Comparison of ENCODE assay signal across 9 cellular contexts in genomic region chr22:23315341-23315917, GRCh38.
DNase-seq lines count a peak whose midpoint lies in the region; ATAC-seq, FAIRE-seq and TF ChIP-seq lines count a peak whose summit lies in the region.
"Had no signal": no experiment of that assay in that cellular context is flagged by ENCODE, and none has a peak within 500 bp of the region (broad histone marks: within the 10 kb centered on the region; RNA-seq: fewer than 3 reads in every experiment).

No MANE protein-coding gene starts in this region.

- H3K27me3 ChIP-seq in left lung, result no peaks in the 10 kb centered on the region

- H3K27ac ChIP-seq in caudate nucleus (ENCODE audit: low read depth, low read length) (no peak overlapping the region), left lung (no peak overlapping the region)

- H3K4me3 ChIP-seq in left lung, result no peak overlapping the region

- CTCF ChIA-PET in GM10248 (lab: Yijun Ruan, JAX) (interaction anchor here (1.2 to 2.2 kb wide), 4 partner anchors 9 to 71 kb away, joined by 3 to 20 read pairs (median 6); no protein-coding TSS in a partner anchor), WTC11 (lab: Charles Lee) (interaction anchor here (1.1 to 2.2 kb wide), 4 partner anchors 61 to 158 kb away, joined by 3 to 14 read pairs (median 8); no protein-coding TSS in a partner anchor)

- peaks cover 0 to 50% of the 10 kb centered on the region in 2 donors for H3K36me3 ChIP-seq in left lung

- H3K27me3 Mint-ChIP-seq in WTC11 (ENCODE audit: low read depth), result no peaks in the 10 kb centered on the region
- H3K27me3 Mint-ChIP-seq: central memory CD8-positive, alpha-beta T cell had no signal

- peak; percentile 75 for TF ChIP-seq CTCF in GM10248 (IDR thresholded peaks at IDR 0.05; ENCODE audit: control extremely low read depth, extremely low read depth, low read depth, missing control alignments)
- TF ChIP-seq CTCF in WTC11 (IDR thresholded peaks at IDR 0.05), result peak; percentile 50; the same call in 1 of the 2 replicates
- peak in 1 of 2 donors; percentile 74 for TF ChIP-seq CTCF in left lung (IDR thresholded peaks at IDR 0.05)

- POLR2A ChIA-PET in GM10248 (lab: Yijun Ruan, JAX) (no interaction called here), WTC11 (lab: Charles Lee) (no interaction called here)

- H3K9me3 ChIP-seq in left lung, result no peaks in the 10 kb centered on the region

- no peaks in the 10 kb centered on the region for H3K9me3 Mint-ChIP-seq in WTC11
- H3K9me3 Mint-ChIP-seq: central memory CD8-positive, alpha-beta T cell had no signal

- H3K4me1 ChIP-seq in left lung, result no peaks in the 10 kb centered on the region

- DNase-seq in GM10248 (ENCODE audit: extremely low spot score) (peak; percentile 70), NCI-H1105 treated with DMSO at 0.1 percent for 48 hours (lab: John Stamatoyannopoulos, UW) (peak; percentile 46), WTC11 (ENCODE audit: low spot score) (peak; percentile 83), caudate nucleus (lab: John Stamatoyannopoulos, UW) (peak in 31 of 61 donors; percentile 11 to 70 (median 36)), left lung (peak in 1 of 2 donors; percentile 83), GM19239 (ENCODE audit: insufficient read length, low spot score) (no peak)
- DNase-seq in stimulated activated CD8-positive, alpha-beta memory T cell treated with anti-CD3 and anti-CD28 coated beads, Interleukin-12 subunit alpha, Interleukin-12 subunit beta, amount 100 ng/mL, for 4 hours (ENCODE audit: low read depth), result peak; percentile 19

- ATAC-seq in WTC11 (peak; percentile 78), left lung (peak; percentile 19), GM21737 (IDR thresholded peaks at IDR 0.05; ENCODE audit: unreplicated experiment) (no peak)

- intact Hi-C loops in left lung (cut with DNase I), result no loop called here

- peaks cover 3% of the 10 kb centered on the region for H3K4me1 Mint-ChIP-seq in WTC11

- H3K27ac Mint-ChIP-seq in WTC11, result peak overlapping the region; percentile 57; the same call in 1 of the 2 replicates

- no peak for FAIRE-seq in GM19239 (lab: Jason Lieb, UNC)

- no peak overlapping the region for H3K4me3 Mint-ChIP-seq in WTC11
- H3K4me3 Mint-ChIP-seq: central memory CD8-positive, alpha-beta T cell had no signal

- peaks cover 11% of the 10 kb centered on the region for H3K36me3 Mint-ChIP-seq in WTC11

TF ChIP-seq in WTC11, 78 proteins besides CTCF, POLR2A, EP300 and RAD21 (continues in another document):
- no peak for TF ChIP-seq E2F5 (CRISPR knock-in tag; IDR thresholded peaks at IDR 0.05)
- TF ChIP-seq AR (CRISPR knock-in tag; IDR thresholded peaks at IDR 0.05), result no peak
- TF ChIP-seq ATF1 (CRISPR knock-in tag; IDR thresholded peaks at IDR 0.05), result no peak
- no peak for TF ChIP-seq ZNF425 (CRISPR knock-in tag; conservative IDR thresholded peaks at IDR 0.05)
- TF ChIP-seq ZNF512 (CRISPR knock-in tag; IDR thresholded peaks at IDR 0.05; ENCODE audit: borderline replicate concordance), result no peak
- TF ChIP-seq ZMAT4 (CRISPR knock-in tag; IDR thresholded peaks at IDR 0.05), result no peak
- TF ChIP-seq ARID4B (CRISPR knock-in tag; IDR thresholded peaks at IDR 0.05; ENCODE audit: borderline replicate concordance), result no peak
- no peak for TF ChIP-seq ZNF121 (CRISPR knock-in tag; IDR thresholded peaks at IDR 0.05)
- no peak for TF ChIP-seq JUN (CRISPR knock-in tag; IDR thresholded peaks at IDR 0.05)
